ENCODE assay signal across 8 cellular contexts in genomic region chr14:35365130-35366047, GRCh38. TPM values are rescaled to one million over a fixed set of nuclear protein-coding genes. Genes with fewer than 3 reads are reported as not detected.
A peak's percentile ranks its signal among the peaks of the same experiment; 100 is the strongest.
DNase-seq lines count a peak whose midpoint lies in the region; ATAC-seq and TF ChIP-seq lines count a peak whose summit lies in the region.

No MANE protein-coding gene starts in this region.

- in situ Hi-C loops in GM13977 (cut with MboI; ENCODE audit: low pct_unique_long_range_greater_than_20kb, low sequenced_read_pairs, unreplicated experiment), result no loop called here

- H3K36me3 Mint-ChIP-seq in activated T-cell treated with anti-CD3 and anti-CD28 coated beads, Interleukin-2, amount 50 U/mL, for 4 hours (ENCODE audit: insufficient read depth), result no peaks in the 10 kb centered on the region

- no peaks in the 10 kb centered on the region for H3K27me3 Mint-ChIP-seq in activated T-cell treated with anti-CD3 and anti-CD28 coated beads, Interleukin-2, amount 50 U/mL, for 4 hours (ENCODE audit: low read depth)

- H3K4me3 ChIP-seq in fibroblast of villous mesenchyme (ENCODE audit: low read depth, low read length) (no peak overlapping the region), vagina (no peak overlapping the region)

- no peaks in the 10 kb centered on the region for H3K36me3 ChIP-seq in vagina

- intact Hi-C loops in vagina (cut with DNase I), result loop anchor here (5.0 kb wide), 1 partner anchor 37 kb away; the partner anchor contains the start of gene NFKBIA

- H3K27ac ChIP-seq in vagina, result peak overlapping the region; percentile 85

- H3K4me3 Mint-ChIP-seq in activated T-cell treated with anti-CD3 and anti-CD28 coated beads, Interleukin-2, amount 50 U/mL, for 4 hours, result peak overlapping the region; percentile 16

- H3K9me3 ChIP-seq in vagina, result no peaks in the 10 kb centered on the region

- peak; percentile 97 to 98 for ATAC-seq in activated T-cell treated with anti-CD3 and anti-CD28 coated beads, Interleukin-2, amount 50 U/mL, for 4 hours
- ATAC-seq in GM21447 (IDR thresholded peaks at IDR 0.05; ENCODE audit: unreplicated experiment), result no peak

- H3K4me1 Mint-ChIP-seq in activated T-cell treated with anti-CD3 and anti-CD28 coated beads, Interleukin-2, amount 50 U/mL, for 4 hours (ENCODE audit: low read depth), result peaks cover 38% of the 10 kb centered on the region

- TF ChIP-seq POLR2A in vagina (IDR thresholded peaks at IDR 0.05), result no peak

- DNase-seq in GM13977 (ENCODE audit: low spot score), result peak; percentile 67
- peak; percentile 63 for DNase-seq in NCI-H460 (ENCODE audit: extremely low read depth, low read depth)
- DNase-seq in activated T-cell treated with anti-CD3 and anti-CD28 coated beads, Interleukin-2, amount 50 U/mL, for 4 hours, result peak; percentile 62
- peak; percentile 89 for DNase-seq in fibroblast of villous mesenchyme (ENCODE audit: low read depth)
- peak; percentile 62 for DNase-seq in pulmonary artery endothelial cell (ENCODE audit: low read depth, low spot score)
- DNase-seq in vagina (ENCODE audit: extremely low spot score in 2 of 2), result peak in 1 of 2 donors; percentile 98
- no peak for DNase-seq in DMS 273 treated with DMSO at 0.1 percent for 48 hours (lab: John Stamatoyannopoulos, UW)

- H3K4me1 ChIP-seq in vagina, result peaks cover 43% of the 10 kb centered on the region

- TF ChIP-seq CTCF in GM13977 (IDR thresholded peaks at IDR 0.05; ENCODE audit: extremely low read depth, insufficient read depth, missing control alignments) (no peak), fibroblast of villous mesenchyme (IDR thresholded peaks at IDR 0.05; ENCODE audit: insufficient read depth, low read depth, low read length) (no peak), vagina (IDR thresholded peaks at IDR 0.05) (no peak)

- no peaks in the 10 kb centered on the region for H3K27me3 ChIP-seq in vagina

- no peaks in the 10 kb centered on the region for H3K9me3 Mint-ChIP-seq in activated T-cell treated with anti-CD3 and anti-CD28 coated beads, Interleukin-2, amount 50 U/mL, for 4 hours

RNA-seq across cellular contexts. Expression of gene NFKBIA, which starts 39.2 kb away (rescaled TPM):
- 63.3 and 66.4 TPM in 2 replicates for total RNA-seq in NCI-H460 (2014; rRNA removed; shearing (Covaris generic))
- polyA plus RNA-seq in NCI-H460 (2014; cell fraction: nucleus; rRNA removed), result 230 and 273 TPM in 2 replicates
- 100 to 1,000 TPM; 530 to 701 (median 599) TPM for total RNA-seq in activated T-cell treated with anti-CD3 and anti-CD28 coated beads, Interleukin-2, amount 50 U/mL, for 4 hours
- total RNA-seq in fibroblast of villous mesenchyme, result 93.1 and 252 TPM in 2 replicates
- total RNA-seq in pulmonary artery endothelial cell, result 128 and 166 TPM in 2 replicates
- total RNA-seq in vagina, result 1,179 TPM
